ENCODE assay signal across 17 cellular contexts in the genomic region with DNA sequence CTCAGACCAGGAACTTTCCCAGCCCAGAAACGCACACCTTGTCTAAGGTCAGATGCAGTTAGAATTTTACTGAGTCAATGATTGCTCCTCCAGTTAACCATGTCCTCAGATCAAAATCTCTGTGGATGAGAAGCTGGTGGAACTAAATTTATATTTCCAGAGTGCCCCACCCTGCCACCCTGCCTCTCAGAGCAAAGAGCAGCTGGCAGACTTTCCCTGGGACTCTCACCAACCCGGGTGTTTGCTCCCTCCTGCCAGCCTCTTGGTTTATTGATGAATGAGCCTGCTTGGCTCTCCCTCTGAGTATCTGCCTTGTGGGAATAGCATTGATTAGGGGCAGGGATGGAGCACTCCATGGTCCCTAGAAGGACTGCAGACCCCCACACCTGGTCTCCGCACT. TPM values are rescaled to one million over a fixed set of nuclear protein-coding genes. Genes with fewer than 3 reads are reported as not detected.
DNase-seq lines count a peak whose midpoint lies in the region; ATAC-seq and TF ChIP-seq lines count a peak whose summit lies in the region.
"Had no signal": no experiment of that assay in that cellular context is flagged by ENCODE, and none has a peak within 500 bp of the region (broad histone marks: within the 10 kb centered on the region; RNA-seq: fewer than 3 reads in every experiment).

No MANE protein-coding gene starts in this region.

- no peak overlapping the region for H3K4me3 Mint-ChIP-seq in stimulated activated naive CD8-positive, alpha-beta T cell treated with anti-CD3 and anti-CD28 coated beads, Interleukin-15, amount 100 ng/mL, for 72 hours
- H3K4me3 Mint-ChIP-seq: CD4-positive, alpha-beta T cell had no signal

- TF ChIP-seq EP300 in suprapubic skin (IDR thresholded peaks at IDR 0.05): no peak

- H3K27me3 ChIP-seq in Peyer's patch (no peaks in the 10 kb centered on the region), suprapubic skin (peaks cover 3% of the 10 kb centered on the region)

- no peak for TF ChIP-seq CTCF in Peyer's patch (IDR thresholded peaks at IDR 0.05)
- no peak for TF ChIP-seq CTCF in mucosa of descending colon (IDR thresholded peaks at IDR 0.05)
- no peak for TF ChIP-seq CTCF in suprapubic skin (IDR thresholded peaks at IDR 0.05)

- H3K27ac ChIP-seq in Peyer's patch (no peak overlapping the region), suprapubic skin (peak overlapping the region; percentile 91)
- H3K27ac ChIP-seq: 22Rv1, A549, C4-2B, HL-60 had no signal

- WGBS in suprapubic skin: 38% methylated on average over 3 of the region's 3 CpGs

- H3K4me3 ChIP-seq in Peyer's patch: no peak overlapping the region
- H3K4me3 ChIP-seq in mucosa of descending colon: no peak overlapping the region
- H3K4me3 ChIP-seq in suprapubic skin: no peak overlapping the region
- H3K4me3 ChIP-seq: A549, HAP-1 had no signal

- no peaks in the 10 kb centered on the region for H3K27me3 Mint-ChIP-seq in stimulated activated naive CD8-positive, alpha-beta T cell treated with anti-CD3 and anti-CD28 coated beads, Interleukin-15, amount 100 ng/mL, for 72 hours
- H3K27me3 Mint-ChIP-seq: CD4-positive, alpha-beta T cell had no signal

- H3K27ac Mint-ChIP-seq in stimulated activated naive CD8-positive, alpha-beta T cell treated with anti-CD3 and anti-CD28 coated beads, Interleukin-15, amount 100 ng/mL, for 72 hours: no peak overlapping the region
- H3K27ac Mint-ChIP-seq: CD4-positive, alpha-beta T cell had no signal

- H3K36me3 ChIP-seq in Peyer's patch: no peaks in the 10 kb centered on the region
- no peaks in the 10 kb centered on the region for H3K36me3 ChIP-seq in mucosa of descending colon (ENCODE audit: low read depth)
- no peaks in the 10 kb centered on the region for H3K36me3 ChIP-seq in suprapubic skin
- H3K36me3 ChIP-seq: HAP-1 had no signal

- H3K4me1 Mint-ChIP-seq in stimulated activated naive CD8-positive, alpha-beta T cell treated with anti-CD3 and anti-CD28 coated beads, Interleukin-15, amount 100 ng/mL, for 72 hours: peaks cover 20% of the 10 kb centered on the region

- DNase-seq in NCI-H1694 treated with DMSO at 0.1 percent for 48 hours (lab: John Stamatoyannopoulos, UW): peak; percentile 21
- no peak for DNase-seq in NCI-H1694 (lab: John Stamatoyannopoulos, UW)
- DNase-seq in Peyer's patch: peak in 2 of 3 donors; percentile 55 to 56
- peak in 2 of 3 donors; percentile 37 to 54 for DNase-seq in mucosa of descending colon
- DNase-seq in suprapubic skin (ENCODE audit: low spot score in 2 of 2): no peak
- no peak for DNase-seq in activated gamma-delta T cell treated with Interleukin-2 at 50 U/mL for 16 hours
- DNase-seq in stimulated activated naive CD8-positive, alpha-beta T cell treated with anti-CD3 and anti-CD28 coated beads, Interleukin-15, amount 100 ng/mL, for 72 hours: no peak
- DNase-seq: AML-193; Caco-2; CD4-positive, alpha-beta T cell had no signal

- no peak for TF ChIP-seq POLR2A in Peyer's patch (IDR thresholded peaks at IDR 0.05)
- no peak for TF ChIP-seq POLR2A in suprapubic skin (IDR thresholded peaks at IDR 0.05)

- no peaks in the 10 kb centered on the region for H3K9me3 Mint-ChIP-seq in stimulated activated naive CD8-positive, alpha-beta T cell treated with anti-CD3 and anti-CD28 coated beads, Interleukin-15, amount 100 ng/mL, for 72 hours
- H3K9me3 Mint-ChIP-seq: CD4-positive, alpha-beta T cell had no signal

- intact Hi-C loops in mucosa of descending colon (cut with DNase I, micrococcal nuclease): no loop called here

- H3K4me1 ChIP-seq in Peyer's patch (peaks cover 0 to 13% (median 0%) of the 10 kb centered on the region in 4 donors), mucosa of descending colon (ENCODE audit: low read depth) (no peaks in the 10 kb centered on the region), suprapubic skin (peaks cover 68% of the 10 kb centered on the region)
- H3K4me1 ChIP-seq: A549, Caco-2, HAP-1 had no signal

- H3K9me3 ChIP-seq in Peyer's patch: no peaks in the 10 kb centered on the region
- H3K9me3 ChIP-seq in mucosa of descending colon: no peaks in the 10 kb centered on the region
- H3K9me3 ChIP-seq in suprapubic skin: no peaks in the 10 kb centered on the region
- H3K9me3 ChIP-seq: A549, Caco-2, HAP-1 had no signal

- peak; percentile 55 for ATAC-seq in mucosa of descending colon
- no peak for ATAC-seq in stimulated activated naive CD8-positive, alpha-beta T cell treated with anti-CD3 and anti-CD28 coated beads, Interleukin-15, amount 100 ng/mL, for 72 hours

RNA-seq across cellular contexts. Expression of a gene that starts 5.9 kb away (rescaled TPM):
- total RNA-seq in Peyer's patch (1 to 10 TPM in 1 of 4 donors, under 1 TPM in 2, not detected in 1; 0.76 to 1.7 (median 0.94) TPM), mucosa of descending colon (under 1 TPM; 0.35 to 0.89 (median 0.38) TPM), suprapubic skin (1,000 to 10,000 TPM; 4,815 to 9,656 (median 5,822) TPM)
- total RNA-seq: H1, HT1080 had no signal

RNA-seq across cellular contexts. Expression of a gene that starts 17.3 kb away (rescaled TPM):
- total RNA-seq in Peyer's patch (not detected), mucosa of descending colon (not detected), suprapubic skin (100 to 1,000 TPM; 146 to 424 (median 275) TPM)
- total RNA-seq: Caco-2, H1, HT1080 had no signal

RNA-seq across cellular contexts. Expression of a gene that starts 34.1 kb away (rescaled TPM):
- 1 to 10 TPM in 1 of 4 donors, under 1 TPM in 1, not detected in 2; 0.47 to 2.5 TPM for total RNA-seq in Peyer's patch
- total RNA-seq in mucosa of descending colon: under 1 TPM in 1 of 3 donors, not detected in 2; 0.12 TPM
- 1,000 to 10,000 TPM in 2 of 4 donors, 100 to 1,000 TPM in 2; 357 to 1,953 (median 1,221) TPM for total RNA-seq in suprapubic skin
- total RNA-seq: Caco-2, H1, HT1080 had no signal

Comparison
In these comparisons a context has a peak if more than half of its experiments do, and no peak if none do; other contexts are left out.
1. DNase-seq: peak in NCI-H1694 treated with DMSO at 0.1 percent for 48 hours (single experiment), Peyer's patch (2 of 3) and mucosa of descending colon (2 of 3); none in NCI-H1694 (single experiment), suprapubic skin (0 of 2), activated gamma-delta T cell treated with Interleukin-2 at 50 U/mL for 16 hours (single experiment) and stimulated activated naive CD8-positive, alpha-beta T cell treated with anti-CD3 and anti-CD28 coated beads, Interleukin-15, amount 100 ng/mL, for 72 hours (0 of 2).
2. RNA of a gene that starts 5.9 kb away (total RNA-seq): 4,815 to 9,656 TPM in suprapubic skin; 0.76 to 1.7 TPM in Peyer's patch and 0.35 to 0.89 TPM in mucosa of descending colon; every median in the first group is over 1,000 times any median in the second.
3. RNA of a gene that starts 17.3 kb away (total RNA-seq): 146 to 424 TPM in suprapubic skin; not detected in Peyer's patch and not detected in mucosa of descending colon; every median in the first group is over 100 times any median in the second.
4. RNA of a gene that starts 34.1 kb away (total RNA-seq): 357 to 1,953 TPM in suprapubic skin; 0.47 to 2.5 TPM in Peyer's patch and 0.12 TPM in mucosa of descending colon; every median in the first group is over 100 times any median in the second.